In genomic region chr16:81568749-81569087, GRCh38 we compare ENCODE assay signal across 15 cellular contexts.
A peak's percentile ranks its signal among the peaks of the same experiment; 100 is the strongest.
DNase-seq lines count a peak whose midpoint lies in the region; TF ChIP-seq lines count a peak whose summit lies in the region.
"Had no signal": no experiment of that assay in that cellular context is flagged by ENCODE, and none has a peak within 500 bp of the region (broad histone marks: within the 10 kb centered on the region; RNA-seq: fewer than 3 reads in every experiment).

No MANE protein-coding gene starts in this region.

- POLR2A ChIA-PET in OCI-LY7 (lab: Charles Lee): no interaction called here

- no peaks in the 10 kb centered on the region for H3K27me3 Mint-ChIP-seq in Calu3 (ENCODE audit: unreplicated experiment)

- no peak overlapping the region for H3K4me3 ChIP-seq in BLaER1 treated with 17β-estradiol and CSF1 and Interleukin-3, amounts not matched to agents 10 nM and 100 nM
- H3K4me3 ChIP-seq in adrenal gland (no peak overlapping the region), neutrophil (ENCODE audit: low read depth in 1 of 2, low read length in 1 of 2) (no peak overlapping the region), OCI-LY7 (ENCODE audit: low read depth, low read length, poor library complexity, severe bottlenecking) (no peak overlapping the region)
- H3K4me3 ChIP-seq: body of pancreas, right atrium auricular region had no signal

- CTCF ChIA-PET in Calu3 (lab: Charles Lee): interaction anchor here (1.0 to 2.1 kb wide), 5 partner anchors 10 to 129 kb away, joined by 3 to 12 read pairs (median 4); no protein-coding TSS in a partner anchor
- CTCF ChIA-PET in OCI-LY7 (lab: Charles Lee; ENCODE audit: unreplicated experiment): no interaction called here

- no peak overlapping the region for H2AFZ ChIP-seq in OCI-LY7 (ENCODE audit: low read length)

- peaks cover 8% of the 10 kb centered on the region for H3K36me3 Mint-ChIP-seq in Calu3 (ENCODE audit: insufficient read depth, unreplicated experiment)

- H3K9ac ChIP-seq in BLaER1 treated with 17β-estradiol and CSF1 and Interleukin-3, amounts not matched to agents 10 nM and 100 nM: peak overlapping the region in 2 of 11 experiments; percentile 3 to 54; a peak in 2 of 22 replicates

- H3K36me3 ChIP-seq in BLaER1 treated with 17β-estradiol and CSF1 and Interleukin-3, amounts not matched to agents 10 nM and 100 nM: peaks cover 6 to 81% (median 30%) of the 10 kb centered on the region in 11 experiments; a peak in 16 of 22 replicates
- no peaks in the 10 kb centered on the region for H3K36me3 ChIP-seq in adrenal gland (replicated peaks in 1 of 2)
- H3K36me3 ChIP-seq in neutrophil: peaks cover 8% of the 10 kb centered on the region
- no peaks in the 10 kb centered on the region for H3K36me3 ChIP-seq in OCI-LY7 (ENCODE audit: insufficient read depth, low read length)
- H3K36me3 ChIP-seq: right atrium auricular region had no signal

- intact Hi-C loops in Calu3 (cut with micrococcal nuclease; ENCODE audit: unreplicated experiment) (no loop called here), adrenal gland (cut with DNase I) (no loop called here), OCI-LY7 (cut with micrococcal nuclease; ENCODE audit: unreplicated experiment) (no loop called here)

- TF ChIP-seq POLR2A in adrenal gland (IDR thresholded peaks at IDR 0.05): no peak

- H3K9me3 Mint-ChIP-seq in Calu3 (ENCODE audit: low read depth, unreplicated experiment): no peaks in the 10 kb centered on the region
- H3K9me3 Mint-ChIP-seq: endodermal cell had no signal

- H3K9me2 ChIP-seq in OCI-LY7 (ENCODE audit: insufficient read depth, low read length): no peaks in the 10 kb centered on the region

- no peaks in the 10 kb centered on the region for H3K79me2 ChIP-seq in OCI-LY7 (ENCODE audit: insufficient read depth, low read depth, low read length)

- peaks cover 44% of the 10 kb centered on the region for H3K4me1 Mint-ChIP-seq in Calu3 (ENCODE audit: low read depth, unreplicated experiment)

- DNase-seq in Calu3 (no peak), adrenal gland (no peak), SHP77 (lab: John Stamatoyannopoulos, UW) (no peak), amniotic stem cell (lab: John Stamatoyannopoulos, UW) (no peak), OCI-LY7 (ENCODE audit: low spot score) (no peak)
- DNase-seq: COR-L47, endodermal cell, GF-D8, GOT3, KBM-7, NCI-H1436 had no signal

- H3K4me3 Mint-ChIP-seq in Calu3 (ENCODE audit: low read depth, unreplicated experiment): peak overlapping the region; percentile 47
- H3K4me3 Mint-ChIP-seq: endodermal cell had no signal

- H3K27ac ChIP-seq in BLaER1 treated with 17β-estradiol and CSF1 and Interleukin-3, amounts not matched to agents 10 nM and 100 nM: peak overlapping the region in 1 of 11 experiments; percentile 5; a peak in 1 of 22 replicates
- H3K27ac ChIP-seq in adrenal gland (peak overlapping the region; percentile 84 to 91 (median 85)), neutrophil (peak overlapping the region; percentile 20), OCI-LY7 (ENCODE audit: low read depth, low read length, poor library complexity, severe bottlenecking) (no peak overlapping the region)
- H3K27ac ChIP-seq: right atrium auricular region had no signal

- 46 to 64% (median 53%) methylated on average over 8 of the region's 8 CpGs for WGBS in adrenal gland, 4 donors

- peaks cover 100% of the 10 kb centered on the region in 11 experiments for H4K20me1 ChIP-seq in BLaER1 treated with 17β-estradiol and CSF1 and Interleukin-3, amounts not matched to agents 10 nM and 100 nM
- H4K20me1 ChIP-seq in OCI-LY7 (ENCODE audit: insufficient read depth, low read length): no peaks in the 10 kb centered on the region

- TF ChIP-seq CTCF in Calu3 (IDR thresholded peaks at IDR 0.05; ENCODE audit: unreplicated experiment): no peak
- TF ChIP-seq CTCF in adrenal gland (IDR thresholded peaks at IDR 0.05): no peak
- TF ChIP-seq CTCF in neutrophil (IDR thresholded peaks at IDR 0.05): no peak
- no peak for TF ChIP-seq CTCF in OCI-LY7 (conservative IDR thresholded peaks at IDR 0.05; ENCODE audit: low read length)

- no peaks in the 10 kb centered on the region for H3K27me3 ChIP-seq in BLaER1 treated with 17β-estradiol and CSF1 and Interleukin-3, amounts not matched to agents 10 nM and 100 nM
- H3K27me3 ChIP-seq in adrenal gland (no peaks in the 10 kb centered on the region), neutrophil (no peaks in the 10 kb centered on the region)
- H3K27me3 ChIP-seq: body of pancreas, right atrium auricular region had no signal

- no peak overlapping the region for H3K27ac Mint-ChIP-seq in Calu3 (ENCODE audit: unreplicated experiment)

- H3K4me2 ChIP-seq in BLaER1 treated with 17β-estradiol and CSF1 and Interleukin-3, amounts not matched to agents 10 nM and 100 nM: peak overlapping the region in 6 of 11 experiments; percentile 20 to 68 (median 58); a peak in 7 of 22 replicates
- H3K4me2 ChIP-seq in OCI-LY7 (ENCODE audit: low read length): no peak overlapping the region

- BruUV-seq in Calu3 (replicated peaks; lab: Mats Ljungman, UMichigan) (no TSS peak), OCI-LY7 (replicated peaks; lab: Mats Ljungman, UMichigan) (no TSS peak)

- H3K4me1 ChIP-seq in BLaER1 treated with 17β-estradiol and CSF1 and Interleukin-3, amounts not matched to agents 10 nM and 100 nM: peaks cover 22 to 51% (median 36%) of the 10 kb centered on the region in 10 experiments
- peaks cover 30 to 40% of the 10 kb centered on the region in 2 donors for H3K4me1 ChIP-seq in adrenal gland (replicated peaks in 1 of 2)
- H3K4me1 ChIP-seq in neutrophil (ENCODE audit: control insufficient read depth in 1 of 2, insufficient read depth in 1 of 2, low read depth in 1 of 2, low read length in 1 of 2): no peaks in the 10 kb centered on the region
- no peaks in the 10 kb centered on the region for H3K4me1 ChIP-seq in OCI-LY7 (ENCODE audit: insufficient read depth, low read length, poor library complexity, severe bottlenecking)

- H3K9me3 ChIP-seq in BLaER1 treated with 17β-estradiol and CSF1 and Interleukin-3, amounts not matched to agents 10 nM and 100 nM (replicated peaks in 1 of 11): no peaks in the 10 kb centered on the region
- H3K9me3 ChIP-seq in adrenal gland (replicated peaks in 1 of 3): no peaks in the 10 kb centered on the region
- no peaks in the 10 kb centered on the region for H3K9me3 ChIP-seq in neutrophil
- H3K9me3 ChIP-seq in OCI-LY7 (ENCODE audit: low read length): no peaks in the 10 kb centered on the region
- H3K9me3 ChIP-seq: body of pancreas, right atrium auricular region had no signal
